In the genomic region with DNA sequence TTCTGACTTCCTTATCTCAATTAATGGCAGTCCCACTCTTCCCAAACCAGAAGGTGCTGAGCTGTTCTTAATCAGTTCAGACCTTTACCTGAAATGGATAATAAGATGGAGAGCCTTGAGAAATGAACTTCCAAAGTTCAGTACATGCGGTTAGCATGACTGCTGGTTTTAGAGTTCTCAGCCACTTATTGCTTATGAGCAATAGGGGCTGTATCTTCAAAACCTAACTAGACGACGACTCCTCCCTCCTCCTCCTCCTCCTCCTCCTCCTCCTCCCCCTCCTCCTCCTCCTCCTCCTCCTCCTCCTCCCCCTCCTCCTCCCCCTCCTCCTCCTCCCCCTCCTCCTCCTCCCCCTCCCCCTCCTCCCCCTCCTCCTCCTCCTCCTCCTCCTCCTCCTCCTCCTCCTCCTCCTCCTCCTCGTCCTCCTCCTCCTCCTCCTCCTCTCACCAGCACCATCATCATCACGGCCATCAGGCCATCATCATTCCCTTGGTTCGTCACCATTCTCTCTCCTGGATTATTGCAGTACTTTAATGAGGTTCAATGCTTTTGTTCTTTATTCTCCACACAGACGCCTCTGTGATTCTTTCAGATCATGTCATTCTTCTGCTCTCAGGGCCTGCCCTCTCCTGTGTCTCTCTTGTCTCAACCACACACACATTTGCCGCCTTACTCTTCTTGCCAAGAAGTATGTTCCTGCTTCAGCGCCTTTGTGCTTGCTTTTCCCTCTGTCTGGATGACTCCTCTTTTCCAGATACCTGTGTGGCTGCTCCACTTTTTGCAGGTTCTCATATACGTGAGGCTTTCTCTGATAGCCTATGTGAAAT, we compare ENCODE assay signal across 9 cellular contexts. TPM values are rescaled to one million over a fixed set of nuclear protein-coding genes. Genes with fewer than 3 reads are reported as not detected.
A peak's percentile ranks its signal among the peaks of the same experiment; 100 is the strongest.
DNase-seq lines count a peak whose midpoint lies in the region; ATAC-seq and TF ChIP-seq lines count a peak whose summit lies in the region.
"Had no signal": no experiment of that assay in that cellular context is flagged by ENCODE, and none has a peak within 500 bp of the region (broad histone marks: within the 10 kb centered on the region; RNA-seq: fewer than 3 reads in every experiment).

No MANE protein-coding gene starts in this region.

- peak overlapping the region; percentile 91 for H3K4me2 ChIP-seq in BLaER1
- H3K4me2 ChIP-seq in mesendoderm (ENCODE audit: low read length), result no peak overlapping the region

- H2BK120ac ChIP-seq in mesendoderm (ENCODE audit: low read depth, low read length), result no peak overlapping the region

- no CpG with 5 or more reads among the region's 10 CpGs for WGBS in mesendoderm (ENCODE audit: extremely low coverage, insufficient coverage, low lambda C conversion rate)

- peak overlapping the region; percentile 0 for H3K56ac ChIP-seq in mesendoderm (ENCODE audit: low read length)

- no peak overlapping the region for H3K4ac ChIP-seq in mesendoderm (ENCODE audit: low read depth, low read length)

- no peak overlapping the region for H4K5ac ChIP-seq in mesendoderm (ENCODE audit: low read length)

- no peak overlapping the region for H2AK5ac ChIP-seq in mesendoderm (ENCODE audit: low read length)

- H3K4me1 Mint-ChIP-seq in HFFc6 (ENCODE audit: low read depth), result peaks cover 63% of the 10 kb centered on the region
- H3K4me1 Mint-ChIP-seq in activated naive CD8-positive, alpha-beta T cell treated with anti-CD3 and anti-CD28 coated beads, Interleukin-2, amount 50 U/mL, for 24 hours, result peaks cover 63% of the 10 kb centered on the region

- peaks cover 5% of the 10 kb centered on the region for H3K27me3 Mint-ChIP-seq in HFFc6 (ENCODE audit: insufficient read depth)
- H3K27me3 Mint-ChIP-seq in activated naive CD8-positive, alpha-beta T cell treated with anti-CD3 and anti-CD28 coated beads, Interleukin-2, amount 50 U/mL, for 24 hours, result no peaks in the 10 kb centered on the region

- H3K36me3 ChIP-seq in BLaER1 (peaks cover 12% of the 10 kb centered on the region), mesendoderm (ENCODE audit: control insufficient read depth, insufficient read depth, low read length) (no peaks in the 10 kb centered on the region)

- no peak overlapping the region for H3K18ac ChIP-seq in mesendoderm (ENCODE audit: low read length)

- H3K27ac ChIP-seq in BLaER1, result no peak overlapping the region
- no peak overlapping the region for H3K27ac ChIP-seq in mesendoderm (ENCODE audit: low read depth, low read length)

- H3K79me2 ChIP-seq in mesendoderm (ENCODE audit: control insufficient read depth, insufficient read depth, low read length), result peaks cover 54% of the 10 kb centered on the region

- H3K9me3 Mint-ChIP-seq in HFFc6, result no peaks in the 10 kb centered on the region
- H3K9me3 Mint-ChIP-seq in activated naive CD8-positive, alpha-beta T cell treated with anti-CD3 and anti-CD28 coated beads, Interleukin-2, amount 50 U/mL, for 24 hours, result no peaks in the 10 kb centered on the region

- H3K27ac Mint-ChIP-seq in HFFc6, result peak overlapping the region; percentile 96
- H3K27ac Mint-ChIP-seq in activated naive CD8-positive, alpha-beta T cell treated with anti-CD3 and anti-CD28 coated beads, Interleukin-2, amount 50 U/mL, for 24 hours, result peak overlapping the region; percentile 85

- peak overlapping the region; percentile 96 for H3K4me3 Mint-ChIP-seq in HFFc6
- H3K4me3 Mint-ChIP-seq in activated naive CD8-positive, alpha-beta T cell treated with anti-CD3 and anti-CD28 coated beads, Interleukin-2, amount 50 U/mL, for 24 hours, result peak overlapping the region; percentile 96

- H3K23ac ChIP-seq in mesendoderm (ENCODE audit: low read length), result no peak overlapping the region

- H4K8ac ChIP-seq in mesendoderm (ENCODE audit: low read depth, low read length), result no peak overlapping the region

- H3K27me3 ChIP-seq in BLaER1, result no peaks in the 10 kb centered on the region
- no peaks in the 10 kb centered on the region for H3K27me3 ChIP-seq in mesendoderm (ENCODE audit: insufficient read depth, low read length, poor library complexity)
- H3K27me3 ChIP-seq: dorsolateral prefrontal cortex had no signal

- H4K20me1 ChIP-seq in BLaER1, result peaks cover 67% of the 10 kb centered on the region

- DNase-seq in HFFc6, result no peak
- no peak for DNase-seq in activated naive CD8-positive, alpha-beta T cell treated with anti-CD3 and anti-CD28 coated beads, Interleukin-2, amount 50 U/mL, for 24 hours
- DNase-seq in mesendoderm, result peak; percentile 19
- no peak for DNase-seq in NK-92 (lab: John Stamatoyannopoulos, UW; ENCODE audit: unreplicated experiment)
- no peak for DNase-seq in SW480 (ENCODE audit: low spot score)
- DNase-seq in hypothalamus (lab: John Stamatoyannopoulos, UW), result no peak
- DNase-seq: dorsolateral prefrontal cortex had no signal

- peaks cover 11% of the 10 kb centered on the region for H3K9me3 ChIP-seq in BLaER1

- no peak overlapping the region for H2BK15ac ChIP-seq in mesendoderm (replicated peaks; ENCODE audit: low read depth)

- H2BK5ac ChIP-seq in mesendoderm (ENCODE audit: low read length), result no peak overlapping the region

- TF ChIP-seq CTCF in HFFc6 (IDR thresholded peaks at IDR 0.05), result no peak

- no peaks in the 10 kb centered on the region; the same call in 1 of the 2 replicates for H3K36me3 Mint-ChIP-seq in HFFc6 (ENCODE audit: low read depth)
- peaks cover 3% of the 10 kb centered on the region for H3K36me3 Mint-ChIP-seq in activated naive CD8-positive, alpha-beta T cell treated with anti-CD3 and anti-CD28 coated beads, Interleukin-2, amount 50 U/mL, for 24 hours (ENCODE audit: low read depth)

- H3K9ac ChIP-seq in BLaER1 (peak overlapping the region; percentile 87; the same call in 1 of the 2 replicates), mesendoderm (ENCODE audit: low read length) (no peak overlapping the region)

- H3K4me1 ChIP-seq in BLaER1 (peaks cover 25% of the 10 kb centered on the region), mesendoderm (ENCODE audit: control insufficient read depth, low read depth, low read length) (no peaks in the 10 kb centered on the region)

- H3K79me1 ChIP-seq in mesendoderm (ENCODE audit: low read length), result peaks cover 10% of the 10 kb centered on the region

- H3K4me3 ChIP-seq in BLaER1 (no peak overlapping the region), mesendoderm (ENCODE audit: low read length) (no peak overlapping the region)

- ATAC-seq in activated naive CD8-positive, alpha-beta T cell treated with anti-CD3 and anti-CD28 coated beads, Interleukin-2, amount 50 U/mL, for 24 hours, result no peak
- no peak for ATAC-seq in GM18907 (IDR thresholded peaks at IDR 0.05; ENCODE audit: unreplicated experiment)

RNA-seq across cellular contexts. Expression of a gene that starts 2.7 kb away (rescaled TPM):
- total RNA-seq in HFFc6 (2021; fragmentation: NEBNext Ultra II Directional; extraction: Animal tissue kit (Norgen Biotek cat#: 25700)), result 10 to 100 TPM; 35.1 to 49.6 (median 41.1) TPM
- polyA plus RNA-seq in mesendoderm (2013, experiment 1 of 2), result 13.3 TPM
- polyA plus RNA-seq in mesendoderm (2013, experiment 2 of 2), result 13.2 TPM
